Comparison of ENCODE assay signal across 5 cellular contexts in the genomic region with DNA sequence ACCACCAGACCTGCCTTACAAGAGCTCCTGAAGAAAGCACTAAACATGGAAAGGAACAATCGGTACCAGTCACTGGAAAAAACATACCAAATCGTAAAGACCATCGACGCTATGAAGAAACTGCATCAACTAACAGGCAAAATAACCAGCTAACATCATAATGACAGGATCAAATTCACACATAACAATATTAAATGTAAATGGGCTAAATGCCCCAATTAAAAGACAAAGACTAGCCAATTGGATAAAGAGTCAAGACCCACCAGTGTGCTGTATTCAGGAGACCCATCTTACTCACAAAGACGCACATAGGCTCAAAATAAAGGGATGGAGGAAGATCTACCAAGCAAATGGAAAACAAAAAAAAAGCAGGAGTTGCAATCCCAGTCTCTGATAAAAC. TPM values are rescaled to one million over a fixed set of nuclear protein-coding genes. Genes with fewer than 3 reads are reported as not detected.
"Had no signal": no experiment of that assay in that cellular context is flagged by ENCODE, and none has a peak within 500 bp of the region (broad histone marks: within the 10 kb centered on the region; RNA-seq: fewer than 3 reads in every experiment).

No MANE protein-coding gene starts in this region.

RNA-seq across cellular contexts. Expression of a gene that starts 36.9 kb away (rescaled TPM):
- total RNA-seq: GM23338, H1, H9, HFFc6, HT1080 had no signal
- polyA plus RNA-seq: GM23338 had no signal
